Comparison of ENCODE assay signal across 1 cellular context in the genomic region with DNA sequence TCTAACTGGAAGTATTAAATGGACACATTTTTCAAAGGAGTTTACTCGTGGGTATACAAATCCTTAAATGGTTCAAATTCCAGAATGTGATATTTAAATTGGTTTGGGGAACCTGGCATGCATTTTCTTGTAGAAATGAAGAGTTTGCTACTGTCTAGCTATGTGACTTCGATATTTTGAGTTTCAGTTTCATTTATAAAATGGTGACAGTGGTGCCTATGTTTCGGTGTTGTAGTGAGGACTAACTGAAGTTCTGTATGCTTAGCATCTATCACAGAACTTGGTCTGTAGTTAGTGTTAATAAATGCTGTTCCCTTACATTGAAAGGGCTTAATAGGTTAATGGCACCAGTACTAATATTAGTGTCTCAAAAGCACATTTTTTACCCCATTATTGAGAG.
TF ChIP-seq lines count a peak whose summit lies in the region.

No MANE protein-coding gene starts in this region.

TF ChIP-seq in GM12878, 131 proteins besides CTCF, POLR2A, EP300 and RAD21:
- TF ChIP-seq, protein P1, sequence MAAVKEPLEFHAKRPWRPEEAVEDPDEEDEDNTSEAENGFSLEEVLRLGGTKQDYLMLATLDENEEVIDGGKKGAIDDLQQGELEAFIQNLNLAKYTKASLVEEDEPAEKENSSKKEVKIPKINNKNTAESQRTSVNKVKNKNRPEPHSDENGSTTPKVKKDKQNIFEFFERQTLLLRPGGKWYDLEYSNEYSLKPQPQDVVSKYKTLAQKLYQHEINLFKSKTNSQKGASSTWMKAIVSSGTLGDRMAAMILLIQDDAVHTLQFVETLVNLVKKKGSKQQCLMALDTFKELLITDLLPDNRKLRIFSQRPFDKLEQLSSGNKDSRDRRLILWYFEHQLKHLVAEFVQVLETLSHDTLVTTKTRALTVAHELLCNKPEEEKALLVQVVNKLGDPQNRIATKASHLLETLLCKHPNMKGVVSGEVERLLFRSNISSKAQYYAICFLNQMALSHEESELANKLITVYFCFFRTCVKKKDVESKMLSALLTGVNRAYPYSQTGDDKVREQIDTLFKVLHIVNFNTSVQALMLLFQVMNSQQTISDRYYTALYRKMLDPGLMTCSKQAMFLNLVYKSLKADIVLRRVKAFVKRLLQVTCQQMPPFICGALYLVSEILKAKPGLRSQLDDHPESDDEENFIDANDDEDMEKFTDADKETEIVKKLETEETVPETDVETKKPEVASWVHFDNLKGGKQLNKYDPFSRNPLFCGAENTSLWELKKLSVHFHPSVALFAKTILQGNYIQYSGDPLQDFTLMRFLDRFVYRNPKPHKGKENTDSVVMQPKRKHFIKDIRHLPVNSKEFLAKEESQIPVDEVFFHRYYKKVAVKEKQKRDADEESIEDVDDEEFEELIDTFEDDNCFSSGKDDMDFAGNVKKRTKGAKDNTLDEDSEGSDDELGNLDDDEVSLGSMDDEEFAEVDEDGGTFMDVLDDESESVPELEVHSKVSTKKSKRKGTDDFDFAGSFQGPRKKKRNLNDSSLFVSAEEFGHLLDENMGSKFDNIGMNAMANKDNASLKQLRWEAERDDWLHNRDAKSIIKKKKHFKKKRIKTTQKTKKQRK (IDR thresholded peaks at IDR 0.05; ENCODE audit: low read depth, low read length) = no peak
- TF ChIP-seq RCOR1 (conservative IDR thresholded peaks at IDR 0.05; ENCODE audit: low read depth, low read length) (no peak), SMARCA5 (IDR thresholded peaks at IDR 0.05) (no peak), SPI1 (IDR thresholded peaks at IDR 0.05; ENCODE audit: borderline replicate concordance, insufficient read depth, low read depth, low read length) (no peak), JUND (IDR thresholded peaks at IDR 0.05; ENCODE audit: low read depth, low read length) (no peak), SUZ12 (IDR thresholded peaks at IDR 0.05; ENCODE audit: unreplicated experiment) (no peak), HDAC6 (IDR thresholded peaks at IDR 0.05; ENCODE audit: unreplicated experiment) (no peak), IKZF1 (conservative IDR thresholded peaks at IDR 0.05) (no peak), ZNF24 (IDR thresholded peaks at IDR 0.05) (no peak), RELA (IDR thresholded peaks at IDR 0.05; ENCODE audit: borderline replicate concordance, partially characterized antibody) (no peak), BRCA1 (IDR thresholded peaks at IDR 0.05; ENCODE audit: low read depth, low read length) (no peak)
- TF ChIP-seq, protein P2, sequence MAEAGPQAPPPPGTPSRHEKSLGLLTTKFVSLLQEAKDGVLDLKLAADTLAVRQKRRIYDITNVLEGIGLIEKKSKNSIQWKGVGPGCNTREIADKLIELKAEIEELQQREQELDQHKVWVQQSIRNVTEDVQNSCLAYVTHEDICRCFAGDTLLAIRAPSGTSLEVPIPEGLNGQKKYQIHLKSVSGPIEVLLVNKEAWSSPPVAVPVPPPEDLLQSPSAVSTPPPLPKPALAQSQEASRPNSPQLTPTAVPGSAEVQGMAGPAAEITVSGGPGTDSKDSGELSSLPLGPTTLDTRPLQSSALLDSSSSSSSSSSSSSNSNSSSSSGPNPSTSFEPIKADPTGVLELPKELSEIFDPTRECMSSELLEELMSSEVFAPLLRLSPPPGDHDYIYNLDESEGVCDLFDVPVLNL (IDR thresholded peaks at IDR 0.05; ENCODE audit: low read depth, low read length) = no peak
- TF ChIP-seq, protein P3, sequence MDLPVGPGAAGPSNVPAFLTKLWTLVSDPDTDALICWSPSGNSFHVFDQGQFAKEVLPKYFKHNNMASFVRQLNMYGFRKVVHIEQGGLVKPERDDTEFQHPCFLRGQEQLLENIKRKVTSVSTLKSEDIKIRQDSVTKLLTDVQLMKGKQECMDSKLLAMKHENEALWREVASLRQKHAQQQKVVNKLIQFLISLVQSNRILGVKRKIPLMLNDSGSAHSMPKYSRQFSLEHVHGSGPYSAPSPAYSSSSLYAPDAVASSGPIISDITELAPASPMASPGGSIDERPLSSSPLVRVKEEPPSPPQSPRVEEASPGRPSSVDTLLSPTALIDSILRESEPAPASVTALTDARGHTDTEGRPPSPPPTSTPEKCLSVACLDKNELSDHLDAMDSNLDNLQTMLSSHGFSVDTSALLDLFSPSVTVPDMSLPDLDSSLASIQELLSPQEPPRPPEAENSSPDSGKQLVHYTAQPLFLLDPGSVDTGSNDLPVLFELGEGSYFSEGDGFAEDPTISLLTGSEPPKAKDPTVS (IDR thresholded peaks at IDR 0.05; ENCODE audit: low read depth, low read length) = no peak
- TF ChIP-seq, protein P4, sequence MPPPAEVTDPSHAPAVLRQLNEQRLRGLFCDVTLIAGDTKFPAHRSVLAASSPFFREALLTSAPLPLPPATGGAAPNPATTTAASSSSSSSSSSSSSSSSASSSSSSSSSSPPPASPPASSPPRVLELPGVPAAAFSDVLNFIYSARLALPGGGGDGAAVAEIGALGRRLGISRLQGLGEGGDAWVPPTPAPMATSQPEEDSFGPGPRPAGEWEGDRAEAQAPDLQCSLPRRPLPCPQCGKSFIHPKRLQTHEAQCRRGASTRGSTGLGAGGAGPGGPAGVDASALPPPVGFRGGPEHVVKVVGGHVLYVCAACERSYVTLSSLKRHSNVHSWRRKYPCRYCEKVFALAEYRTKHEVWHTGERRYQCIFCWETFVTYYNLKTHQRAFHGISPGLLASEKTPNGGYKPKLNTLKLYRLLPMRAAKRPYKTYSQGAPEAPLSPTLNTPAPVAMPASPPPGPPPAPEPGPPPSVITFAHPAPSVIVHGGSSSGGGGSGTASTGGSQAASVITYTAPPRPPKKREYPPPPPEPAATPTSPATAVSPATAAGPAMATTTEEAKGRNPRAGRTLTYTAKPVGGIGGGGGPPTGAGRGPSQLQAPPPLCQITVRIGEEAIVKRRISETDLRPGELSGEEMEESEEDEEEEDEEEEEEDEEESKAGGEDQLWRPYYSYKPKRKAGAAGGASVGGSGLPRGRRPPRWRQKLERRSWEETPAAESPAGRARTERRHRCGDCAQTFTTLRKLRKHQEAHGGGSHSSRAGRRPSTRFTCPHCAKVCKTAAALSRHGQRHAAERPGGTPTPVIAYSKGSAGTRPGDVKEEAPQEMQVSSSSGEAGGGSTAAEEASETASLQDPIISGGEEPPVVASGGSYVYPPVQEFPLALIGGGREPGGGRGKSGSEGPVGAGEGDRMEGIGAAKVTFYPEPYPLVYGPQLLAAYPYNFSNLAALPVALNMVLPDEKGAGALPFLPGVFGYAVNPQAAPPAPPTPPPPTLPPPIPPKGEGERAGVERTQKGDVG (CRISPR knock-in tag; IDR thresholded peaks at IDR 0.05) = no peak
